8 cellular contexts compared by ENCODE assay signal in genomic region chr1:117606608-117607261, GRCh38. TPM values are rescaled to one million over a fixed set of nuclear protein-coding genes. Genes with fewer than 3 reads are reported as not detected.
DNase-seq lines count a peak whose midpoint lies in the region; ATAC-seq and TF ChIP-seq lines count a peak whose summit lies in the region.

No MANE protein-coding gene starts in this region.

- H3K27ac ChIP-seq in AG04450 (ENCODE audit: low read depth, low read length) (peak overlapping the region; percentile 11), ascending aorta (peak overlapping the region; percentile 75 to 88), iPS-18a (ENCODE audit: low read length) (no peak overlapping the region)

- CTCF ChIA-PET in AG04450 (lab: Charles Lee): interaction anchor here (0.5 to 2.9 kb wide), 5 partner anchors 11 to 289 kb away, joined by 3 to 32 read pairs (median 4); no protein-coding TSS in a partner anchor

- H3K4me1 ChIP-seq in ascending aorta: peaks cover 0 to 9% of the 10 kb centered on the region in 2 donors
- peaks cover 9% of the 10 kb centered on the region for H3K4me1 ChIP-seq in iPS-18a (ENCODE audit: control insufficient read depth, low read depth, low read length)

- peak overlapping the region; percentile 91 for H3K4me3 ChIP-seq in AG04450 (ENCODE audit: low read depth, low read length)
- H3K4me3 ChIP-seq in ascending aorta: peak overlapping the region; percentile 85 to 88
- H3K4me3 ChIP-seq in iPS-18a (ENCODE audit: low read length): peak overlapping the region; percentile 68

- peak; percentile 18 for ATAC-seq in GM21529 (IDR thresholded peaks at IDR 0.05; ENCODE audit: unreplicated experiment)
- ATAC-seq in HG03571 (IDR thresholded peaks at IDR 0.05; ENCODE audit: unreplicated experiment): no peak

- intact Hi-C loops in ascending aorta (cut with DNase I): loop anchor here (1.0 to 10.0 kb wide), 8 partner anchors 69 to 1234 kb away; partner anchors contain the start of genes ATP1A1, GDAP2, TRIM45 and WDR3

- H3K36me3 ChIP-seq in ascending aorta (no peaks in the 10 kb centered on the region), iPS-18a (ENCODE audit: control insufficient read depth, low read depth, low read length) (no peaks in the 10 kb centered on the region)

- POLR2A ChIA-PET in AG04450 (lab: Yijun Ruan, JAX): interaction anchor here (0.9 to 1.8 kb wide), 9 partner anchors 8 to 292 kb away, joined by 3 to 9 read pairs (median 5); no protein-coding TSS in a partner anchor

- in situ Hi-C loops in GM13977 (cut with MboI; ENCODE audit: low pct_unique_long_range_greater_than_20kb, low sequenced_read_pairs, unreplicated experiment): no loop called here

- no peak overlapping the region for H3K9ac ChIP-seq in iPS-18a (ENCODE audit: low read length)

- DNase-seq in AG04450 (ENCODE audit: low read depth, low spot score) (no peak), T-helper 1 cell (peak; percentile 27 to 74 (median 44)), ascending aorta (ENCODE audit: low spot score in 2 of 2) (peak in 1 of 2 donors; percentile 81), GM13977 (ENCODE audit: low spot score) (no peak)
- peak; percentile 15 to 20 (median 15) for DNase-seq in stimulated activated CD4-positive, alpha-beta T cell treated with anti-CD3 and anti-CD28 coated beads, Interleukin-12 subunit alpha, Interleukin-12 subunit beta, amount 100 ng/mL, for 48 hours (ENCODE audit: low read depth in 2 of 3, low spot score in 1 of 3)

- H3K9me3 ChIP-seq in AG04450 (ENCODE audit: control insufficient read depth, insufficient read depth, low read length) (no peaks in the 10 kb centered on the region), ascending aorta (no peaks in the 10 kb centered on the region), iPS-18a (ENCODE audit: control insufficient read depth, low read depth, low read length) (no peaks in the 10 kb centered on the region)

- TF ChIP-seq CTCF in AG04450 (IDR thresholded peaks at IDR 0.05; ENCODE audit: low read depth, low read length) (no peak), ascending aorta (IDR thresholded peaks at IDR 0.05) (no peak), GM13977 (IDR thresholded peaks at IDR 0.05; ENCODE audit: extremely low read depth, insufficient read depth, missing control alignments) (no peak)

- H3K27me3 ChIP-seq in AG04450 (ENCODE audit: control insufficient read depth, insufficient read depth, low read length): peaks cover 8% of the 10 kb centered on the region
- H3K27me3 ChIP-seq in ascending aorta: no peaks in the 10 kb centered on the region
- peaks cover 53% of the 10 kb centered on the region for H3K27me3 ChIP-seq in iPS-18a (ENCODE audit: control insufficient read depth, insufficient read depth, low read length)

RNA-seq across cellular contexts. Expression of gene TENT5C, which starts 0.9 kb away (rescaled TPM):
- polyA plus RNA-seq in AG04450 (2011; rRNA removed): 29.2 and 30.6 TPM in 2 replicates
- polyA minus RNA-seq in AG04450 (2011; rRNA and poly(A)+ RNA removed): 93.8 and 105 TPM in 2 replicates
- total RNA-seq in ascending aorta: 0.32 TPM

Comparison
In these comparisons a context has a peak if more than half of its experiments do, and no peak if none do; other contexts are left out.
1. DNase-seq: peak in T-helper 1 cell (5 of 5) and stimulated activated CD4-positive, alpha-beta T cell treated with anti-CD3 and anti-CD28 coated beads, Interleukin-12 subunit alpha, Interleukin-12 subunit beta, amount 100 ng/mL, for 48 hours (3 of 3); none in AG04450 (single experiment) and GM13977 (single experiment).
2. Peak in every context shown above with its lines, with median percentiles within 50 percentile points of each other: H3K4me3 ChIP-seq.